ENCODE assay signal across 20 cellular contexts in the genomic region with DNA sequence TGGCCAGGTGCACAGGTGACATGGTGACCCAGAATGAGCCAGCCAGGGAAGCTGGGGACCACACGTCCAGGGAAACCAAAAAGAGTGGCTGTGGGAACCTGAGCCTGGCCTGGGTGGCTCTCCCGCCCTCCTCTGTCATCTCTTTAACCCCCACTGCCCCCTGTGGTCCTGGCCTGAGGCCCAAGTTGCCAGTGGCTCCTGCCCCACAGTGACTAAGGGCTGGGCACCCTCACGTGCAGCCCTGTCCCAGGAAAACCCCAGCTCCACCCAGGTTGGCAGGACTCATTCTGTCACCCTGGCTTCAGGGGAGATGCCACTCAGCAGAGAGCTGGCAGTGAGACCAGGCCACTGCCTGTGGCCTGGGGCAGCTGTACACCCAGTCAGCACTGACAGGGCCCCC. TPM values are rescaled to one million over a fixed set of nuclear protein-coding genes. Genes with fewer than 3 reads are reported as not detected.
DNase-seq lines count a peak whose midpoint lies in the region; ATAC-seq, FAIRE-seq and TF ChIP-seq lines count a peak whose summit lies in the region.
"Had no signal": no experiment of that assay in that cellular context is flagged by ENCODE, and none has a peak within 500 bp of the region (broad histone marks: within the 10 kb centered on the region; RNA-seq: fewer than 3 reads in every experiment).

No MANE protein-coding gene starts in this region.

- no peak overlapping the region for H2BK120ac ChIP-seq in IMR-90 (ENCODE audit: low read depth, low read length)

- H3K27me3 ChIP-seq in CD8-positive, alpha-beta memory T cell (ENCODE audit: insufficient read depth, low read length, poor library complexity, severe bottlenecking) = no peaks in the 10 kb centered on the region
- H3K27me3 ChIP-seq in IMR-90 (ENCODE audit: control insufficient read depth, insufficient read depth, low read length) = no peaks in the 10 kb centered on the region
- no peaks in the 10 kb centered on the region for H3K27me3 ChIP-seq in osteoblast (ENCODE audit: insufficient read depth, low read length)
- H3K27me3 ChIP-seq: SJCRH30 had no signal

- no peaks in the 10 kb centered on the region for H3K4me1 ChIP-seq in CD8-positive, alpha-beta memory T cell (ENCODE audit: insufficient read depth, low read length)
- peaks cover 29% of the 10 kb centered on the region for H3K4me1 ChIP-seq in IMR-90 (ENCODE audit: control insufficient read depth, insufficient read depth, low read length)
- peaks cover 23% of the 10 kb centered on the region for H3K4me1 ChIP-seq in osteoblast (ENCODE audit: insufficient read depth, low read length)

- H3K36me3 Mint-ChIP-seq in CD8-positive, alpha-beta memory T cell = peaks cover 0 to 50% (median 0%) of the 10 kb centered on the region in 3 donors
- H3K36me3 Mint-ChIP-seq in dendritic cell treated with granulocyte-macrophage colony-stimulating factor and Interleukin-4, amounts not matched to agents 40 ng/mL and 50 ng/mL, for 4 days (ENCODE audit: low read depth) = peaks cover 92% of the 10 kb centered on the region
- H3K36me3 Mint-ChIP-seq: type B pancreatic cell had no signal

- H3K9me1 ChIP-seq in IMR-90 (ENCODE audit: insufficient read depth, low read length) = peaks cover 28% of the 10 kb centered on the region

- no peak for TF ChIP-seq RAD21 in IMR-90 (IDR thresholded peaks at IDR 0.05; ENCODE audit: low read length)

- H3K4ac ChIP-seq in IMR-90 (ENCODE audit: low read depth, low read length) = no peak overlapping the region

- H3K79me1 ChIP-seq in IMR-90 (ENCODE audit: low read depth in 1 of 2, low read length in 2 of 2) = peaks cover 27 to 93% of the 10 kb centered on the region in 2 experiments

- TF ChIP-seq CTCF in IMR-90 (conservative IDR thresholded peaks at IDR 0.05; ENCODE audit: low read depth, low read length) = no peak
- TF ChIP-seq CTCF in osteoblast (IDR thresholded peaks at IDR 0.05; ENCODE audit: extremely low read depth, low read depth, low read length) = no peak

- no peak overlapping the region; the same call in 1 of the 2 replicates for H3K23ac ChIP-seq in IMR-90 (ENCODE audit: low read depth, low read length)

- no peak overlapping the region for H4K5ac ChIP-seq in IMR-90 (ENCODE audit: low read depth, low read length)

- H2AK5ac ChIP-seq in IMR-90 (ENCODE audit: low read depth, low read length) = peak overlapping the region; percentile 6; the same call in 1 of the 2 replicates

- H3K9ac ChIP-seq in IMR-90 (ENCODE audit: low read depth, low read length) = no peak overlapping the region

- peaks cover 25 to 54% (median 25%) of the 10 kb centered on the region in 3 donors for H3K4me1 Mint-ChIP-seq in CD8-positive, alpha-beta memory T cell
- peaks cover 77% of the 10 kb centered on the region for H3K4me1 Mint-ChIP-seq in dendritic cell treated with granulocyte-macrophage colony-stimulating factor and Interleukin-4, amounts not matched to agents 40 ng/mL and 50 ng/mL, for 4 days (ENCODE audit: low read depth)

- peak overlapping the region; percentile 82 for H2BK5ac ChIP-seq in IMR-90 (ENCODE audit: low read depth, low read length, poor library complexity, severe bottlenecking)

- H4K8ac ChIP-seq in IMR-90 (ENCODE audit: low read depth in 2 of 2, low read length in 2 of 2) = no peak overlapping the region; a peak in 1 of 4 replicates

- H3K56ac ChIP-seq in IMR-90 (ENCODE audit: extremely low read depth, insufficient read depth, low read length) = no peak overlapping the region

- in situ Hi-C loops in IMR-90 (cut with MboI; ENCODE audit: low sequenced_read_pairs) = no loop called here

- no peak overlapping the region for H3K4me3 ChIP-seq in CD8-positive, alpha-beta memory T cell (ENCODE audit: low read length)
- H3K4me3 ChIP-seq in IMR-90 (ENCODE audit: insufficient read depth, low read depth, low read length) = no peak overlapping the region
- H3K4me3 ChIP-seq in osteoblast (ENCODE audit: insufficient read depth, low read length) = no peak overlapping the region
- H3K4me3 ChIP-seq: coronary artery, SJCRH30 had no signal

- H3K18ac ChIP-seq in IMR-90 (ENCODE audit: low read depth, low read length) = no peak overlapping the region

- no peaks in the 10 kb centered on the region for H3K9me3 ChIP-seq in CD8-positive, alpha-beta memory T cell (ENCODE audit: low read length)
- H3K9me3 ChIP-seq in IMR-90 (ENCODE audit: control insufficient read depth, insufficient read depth, low read length) = no peaks in the 10 kb centered on the region
- no peaks in the 10 kb centered on the region for H3K9me3 ChIP-seq in osteoblast (ENCODE audit: low read depth, low read length)
- H3K9me3 ChIP-seq: SJCRH30 had no signal

- WGBS in IMR-90 (ENCODE audit: extremely low coverage in 2 of 2, insufficient read length in 1 of 2), 2 experiments = no CpG with 5 or more reads among the region's 3 CpGs

- H4K20me1 ChIP-seq in IMR-90 (ENCODE audit: insufficient read depth, low read length) = peaks cover 86% of the 10 kb centered on the region
- H4K20me1 ChIP-seq in osteoblast (ENCODE audit: insufficient read depth, low read length) = peaks cover 74% of the 10 kb centered on the region

- POLR2A ChIA-PET in CD8-positive, alpha-beta memory T cell (lab: Charles Lee) = no interaction called here
- POLR2A ChIA-PET in IMR-90 (lab: Charles Lee; ENCODE audit: unreplicated experiment) = no interaction called here

- peaks cover 80% of the 10 kb centered on the region for H3K79me2 ChIP-seq in osteoblast (ENCODE audit: insufficient read depth, low read length)

- intact Hi-C loops in IMR-90 (cut with micrococcal nuclease) = loop anchor here (5.0 kb wide), 1 partner anchor 104 kb away; a partner anchor contains a TSS
- intact Hi-C loops in dendritic cell treated with granulocyte-macrophage colony-stimulating factor and Interleukin-4, amounts not matched to agents 40 ng/mL and 50 ng/mL, for 4 days (cut with micrococcal nuclease) = loop anchor here (5.0 kb wide), 2 partner anchors 34 to 119 kb away; a partner anchor contains a TSS

- H2AFZ ChIP-seq in IMR-90 (replicated peaks; ENCODE audit: low read length, poor library complexity) (no peak overlapping the region), osteoblast (ENCODE audit: low read length) (no peak overlapping the region)

- DNase-seq in CD8-positive, alpha-beta memory T cell = no peak
- DNase-seq in IMR-90 = no peak
- peak; percentile 76 for DNase-seq in osteoblast (ENCODE audit: insufficient read length, low spot score, missing footprints)
- no peak for DNase-seq in HTR-8/SVneo (ENCODE audit: insufficient read length, low spot score)
- no peak for DNase-seq in SK-N-DZ (ENCODE audit: low spot score)
- DNase-seq: activated CD4-positive, alpha-beta T cell treated with anti-CD3 and anti-CD28 coated beads, Interleukin-2, amount 50 U/mL, for 1 hour; activated T-cell treated with anti-CD3 and anti-CD28 coated beads, Interleukin-2, amount 50 U/mL, for 72 hours; erythroblast; glutamatergic neuron; islet precursor cell; NCI-H1105 treated with DMSO at 0.1 percent for 48 hours; NCI-H2227 treated with DMSO at 0.1 percent for 48 hours; SJCRH30; stimulated activated CD4-positive, alpha-beta T cell treated with anti-CD3 and anti-CD28 coated beads, Interleukin-4, amount 100 ng/mL, for 24 hours had no signal

- H3K4me3 Mint-ChIP-seq in CD8-positive, alpha-beta memory T cell = no peak overlapping the region
- no peak overlapping the region for H3K4me3 Mint-ChIP-seq in dendritic cell treated with granulocyte-macrophage colony-stimulating factor and Interleukin-4, amounts not matched to agents 40 ng/mL and 50 ng/mL, for 4 days
- H3K4me3 Mint-ChIP-seq: activated T-cell treated with anti-CD3 and anti-CD28 coated beads, Interleukin-2, amount 50 U/mL, for 72 hours; B cell had no signal

- no peak overlapping the region for H3K4me2 ChIP-seq in IMR-90 (ENCODE audit: low read depth, low read length)
- no peak overlapping the region for H3K4me2 ChIP-seq in osteoblast (ENCODE audit: insufficient read depth, low read length)

- no peak overlapping the region for H4K91ac ChIP-seq in IMR-90 (ENCODE audit: insufficient read depth, low read depth, low read length)

- CTCF ChIA-PET in CD8-positive, alpha-beta memory T cell (lab: Charles Lee) = interaction anchor here (0.8 to 1.4 kb wide), 3 partner anchors 88 to 120 kb away, joined by 3 to 4 read pairs (median 3); a partner anchor contains a TSS
- CTCF ChIA-PET in IMR-90 (lab: Yijun Ruan, JAX) = interaction anchor here (1.0 kb wide), 1 partner anchor 11 kb away, joined by 4 read pairs; no protein-coding TSS in a partner anchor

- FAIRE-seq in HTR-8/SVneo (lab: Jason Lieb, UNC) = no peak

- ATAC-seq in IMR-90 (ENCODE audit: low read depth) = no peak
- no peak for ATAC-seq in HG02981 (IDR thresholded peaks at IDR 0.05; ENCODE audit: unreplicated experiment)
- ATAC-seq in HG02840 (IDR thresholded peaks at IDR 0.05; ENCODE audit: low FRiP score, unreplicated experiment) = no peak
- ATAC-seq: activated T-cell treated with anti-CD3 and anti-CD28 coated beads, Interleukin-2, amount 50 U/mL, for 72 hours had no signal

- H2AK9ac ChIP-seq in IMR-90 (replicated peaks; ENCODE audit: low read depth, low read length, poor library complexity) = no peak overlapping the region

- no peak overlapping the region for H2BK15ac ChIP-seq in IMR-90 (ENCODE audit: low read depth, low read length)

- H3K9me3 Mint-ChIP-seq in CD8-positive, alpha-beta memory T cell = no peaks in the 10 kb centered on the region
- no peaks in the 10 kb centered on the region for H3K9me3 Mint-ChIP-seq in dendritic cell treated with granulocyte-macrophage colony-stimulating factor and Interleukin-4, amounts not matched to agents 40 ng/mL and 50 ng/mL, for 4 days
- H3K9me3 Mint-ChIP-seq: activated T-cell treated with anti-CD3 and anti-CD28 coated beads, Interleukin-2, amount 50 U/mL, for 72 hours; type B pancreatic cell had no signal

- no peak overlapping the region for H3K27ac ChIP-seq in CD8-positive, alpha-beta memory T cell (ENCODE audit: low read depth, low read length)
- H3K27ac ChIP-seq in IMR-90 (ENCODE audit: insufficient read depth, low read length) (no peak overlapping the region), osteoblast (ENCODE audit: low read depth, low read length) (peak overlapping the region; percentile 33)
- H3K27ac ChIP-seq: SJCRH30 had no signal

- no peak for TF ChIP-seq POLR2A in IMR-90 (IDR thresholded peaks at IDR 0.05; ENCODE audit: low read depth, low read length)

- H3K36me3 ChIP-seq in CD8-positive, alpha-beta memory T cell (ENCODE audit: insufficient read depth, low read length) = peaks cover 4% of the 10 kb centered on the region
- peaks cover 15% of the 10 kb centered on the region for H3K36me3 ChIP-seq in IMR-90 (ENCODE audit: control insufficient read depth, insufficient read depth, low read length)
- peaks cover 23% of the 10 kb centered on the region for H3K36me3 ChIP-seq in osteoblast (ENCODE audit: insufficient read depth, low read length)
- H3K36me3 ChIP-seq: SJCRH30 had no signal

- peak overlapping the region in 5 of 8 donors; percentile 41 to 86 (median 62) for H3K27ac Mint-ChIP-seq in CD8-positive, alpha-beta memory T cell
- peak overlapping the region; percentile 33 for H3K27ac Mint-ChIP-seq in dendritic cell treated with granulocyte-macrophage colony-stimulating factor and Interleukin-4, amounts not matched to agents 40 ng/mL and 50 ng/mL, for 4 days
- H3K27ac Mint-ChIP-seq: B cell, type B pancreatic cell had no signal

- BruUV-seq in IMR-90 (replicated peaks; lab: Mats Ljungman, UMichigan) = no TSS peak

- no peaks in the 10 kb centered on the region for H3K27me3 Mint-ChIP-seq in CD8-positive, alpha-beta memory T cell
- H3K27me3 Mint-ChIP-seq in dendritic cell treated with granulocyte-macrophage colony-stimulating factor and Interleukin-4, amounts not matched to agents 40 ng/mL and 50 ng/mL, for 4 days = no peaks in the 10 kb centered on the region
- H3K27me3 Mint-ChIP-seq: B cell, type B pancreatic cell had no signal

- dilution Hi-C loops in IMR-90 (cut with HindIII; ENCODE audit: low sequenced_read_pairs, unreplicated experiment) = no loop called here

- H2BK20ac ChIP-seq in IMR-90 (ENCODE audit: low read depth, low read length) = no peak overlapping the region

- H3K14ac ChIP-seq in IMR-90 (replicated peaks; ENCODE audit: low read depth, low read length) = no peak overlapping the region

RNA-seq across cellular contexts. Expression of a gene that starts 30.6 kb away (rescaled TPM):
- total RNA-seq in CD8-positive, alpha-beta memory T cell = 10 to 100 TPM; 18.2 to 20.3 TPM
- polyA plus RNA-seq in CD8-positive, alpha-beta memory T cell = 33.2 TPM
- total RNA-seq in IMR-90 (2012; rRNA removed) (3.4 and 3.9 TPM in 2 replicates), osteoblast (7.7 and 8.0 TPM in 2 replicates)
- polyA plus RNA-seq in IMR-90 (2012; rRNA removed) = 24.7 and 29.4 TPM in 2 replicates
- 12.2 and 29.5 TPM in 2 replicates for polyA plus RNA-seq in IMR-90 (2012; cell fraction: cytosol; rRNA removed)
- 118 and 248 TPM in 2 replicates for polyA plus RNA-seq in IMR-90 (2012; cell fraction: nucleus; rRNA removed; ENCODE audit: low replicate concordance)
- 121 and 123 TPM in 2 replicates for polyA plus RNA-seq in SK-N-DZ (2014; cell fraction: cytosol; rRNA removed)
- 702 and 880 TPM in 2 replicates for polyA plus RNA-seq in SK-N-DZ (2014; cell fraction: nucleus; rRNA removed)

RNA-seq across cellular contexts. Expression of a gene that starts 49.3 kb away (rescaled TPM):
- 100 to 1,000 TPM; 111 to 131 TPM for total RNA-seq in CD8-positive, alpha-beta memory T cell
- 108 TPM for polyA plus RNA-seq in CD8-positive, alpha-beta memory T cell
- 13.3 and 14.9 TPM in 2 replicates for total RNA-seq in IMR-90 (2012; rRNA removed)
- 39.7 and 48.1 TPM in 2 replicates for polyA plus RNA-seq in IMR-90 (2012; rRNA removed)
- polyA plus RNA-seq in IMR-90 (2012; cell fraction: cytosol; rRNA removed) = 36.0 and 75.3 TPM in 2 replicates
- polyA plus RNA-seq in IMR-90 (2012; cell fraction: nucleus; rRNA removed; ENCODE audit: low replicate concordance) = 110 and 323 TPM in 2 replicates
- total RNA-seq in osteoblast = 77.8 and 90.8 TPM in 2 replicates
- polyA plus RNA-seq in SK-N-DZ (2014; cell fraction: cytosol; rRNA removed) = 123 and 163 TPM in 2 replicates
- 351 and 529 TPM in 2 replicates for polyA plus RNA-seq in SK-N-DZ (2014; cell fraction: nucleus; rRNA removed)

RNA-seq across cellular contexts. Expression of a gene that starts 53.4 kb away (rescaled TPM):
- total RNA-seq in CD8-positive, alpha-beta memory T cell = 10 to 100 TPM; 24.4 to 25.5 TPM
- polyA plus RNA-seq in CD8-positive, alpha-beta memory T cell = 22.1 TPM
- total RNA-seq in IMR-90 (2012; rRNA removed) (6.3 and 6.7 TPM in 2 replicates), osteoblast (17.1 and 18.5 TPM in 2 replicates)
- 13.1 and 15.0 TPM in 2 replicates for polyA plus RNA-seq in IMR-90 (2012; rRNA removed)
- polyA plus RNA-seq in IMR-90 (2012; cell fraction: cytosol; rRNA removed) = 6.3 and 15.8 TPM in 2 replicates
- 23.8 and 42.6 TPM in 2 replicates for polyA plus RNA-seq in IMR-90 (2012; cell fraction: nucleus; rRNA removed; ENCODE audit: low replicate concordance)
- polyA plus RNA-seq in SK-N-DZ (2014; cell fraction: cytosol; rRNA removed) = 6.6 and 7.1 TPM in 2 replicates
- 8.1 and 9.4 TPM in 2 replicates for polyA plus RNA-seq in SK-N-DZ (2014; cell fraction: nucleus; rRNA removed)
